Comparison of ENCODE assay signal across 17 cellular contexts in genomic region chr18:46243673-46244072, GRCh38.
DNase-seq lines count a peak whose midpoint lies in the region; ATAC-seq lines count a peak whose summit lies in the region.
"Had no signal": no experiment of that assay in that cellular context is flagged by ENCODE, and none has a peak within 500 bp of the region (broad histone marks: within the 10 kb centered on the region; RNA-seq: fewer than 3 reads in every experiment).

No MANE protein-coding gene starts in this region.

- no peak for DNase-seq in activated naive CD8-positive, alpha-beta T cell treated with anti-CD3 and anti-CD28 coated beads, Interleukin-2, amount 50 U/mL, for 24 hours
- no peak for DNase-seq in activated naive CD8-positive, alpha-beta T cell treated with anti-CD3 and anti-CD28 coated beads for 36 hours
- DNase-seq in memory B cell (ENCODE audit: low spot score in 2 of 2), result no peak
- no peak for DNase-seq in putamen (ENCODE audit: low spot score)
- DNase-seq: AML-193; CD8-positive, alpha-beta memory T cell; COR-L47; GOT3; H7; KG1 had no signal

- H3K9me3 Mint-ChIP-seq in activated naive CD8-positive, alpha-beta T cell treated with anti-CD3 and anti-CD28 coated beads, Interleukin-2, amount 50 U/mL, for 24 hours, result peaks cover under 1% of the 10 kb centered on the region
- no peaks in the 10 kb centered on the region for H3K9me3 Mint-ChIP-seq in activated naive CD8-positive, alpha-beta T cell treated with anti-CD3 and anti-CD28 coated beads for 36 hours
- H3K9me3 Mint-ChIP-seq in IgD-negative memory B cell (no peaks in the 10 kb centered on the region), memory B cell (peaks cover 4% of the 10 kb centered on the region)
- H3K9me3 Mint-ChIP-seq: CD14-positive monocyte; CD8-positive, alpha-beta memory T cell; HFFc6 had no signal

- peaks cover 46% of the 10 kb centered on the region for H3K4me1 Mint-ChIP-seq in activated naive CD8-positive, alpha-beta T cell treated with anti-CD3 and anti-CD28 coated beads, Interleukin-2, amount 50 U/mL, for 24 hours
- H3K4me1 Mint-ChIP-seq in activated naive CD8-positive, alpha-beta T cell treated with anti-CD3 and anti-CD28 coated beads for 36 hours, result peaks cover 50% of the 10 kb centered on the region
- H3K4me1 Mint-ChIP-seq in IgD-negative memory B cell (peaks cover 8 to 22% (median 18%) of the 10 kb centered on the region in 3 donors), memory B cell (peaks cover 15% of the 10 kb centered on the region)

- H3K4me3 Mint-ChIP-seq in activated naive CD8-positive, alpha-beta T cell treated with anti-CD3 and anti-CD28 coated beads, Interleukin-2, amount 50 U/mL, for 24 hours, result no peak overlapping the region
- no peak overlapping the region for H3K4me3 Mint-ChIP-seq in activated naive CD8-positive, alpha-beta T cell treated with anti-CD3 and anti-CD28 coated beads for 36 hours
- H3K4me3 Mint-ChIP-seq in IgD-negative memory B cell, result no peak overlapping the region
- no peak overlapping the region for H3K4me3 Mint-ChIP-seq in memory B cell
- H3K4me3 Mint-ChIP-seq: CD14-positive monocyte; CD8-positive, alpha-beta memory T cell; HFFc6 had no signal

- no peaks in the 10 kb centered on the region for H3K27me3 Mint-ChIP-seq in activated naive CD8-positive, alpha-beta T cell treated with anti-CD3 and anti-CD28 coated beads, Interleukin-2, amount 50 U/mL, for 24 hours
- no peaks in the 10 kb centered on the region for H3K27me3 Mint-ChIP-seq in activated naive CD8-positive, alpha-beta T cell treated with anti-CD3 and anti-CD28 coated beads for 36 hours
- H3K27me3 Mint-ChIP-seq in IgD-negative memory B cell (no peaks in the 10 kb centered on the region), memory B cell (no peaks in the 10 kb centered on the region)
- H3K27me3 Mint-ChIP-seq: CD8-positive, alpha-beta memory T cell had no signal

- no peak for ATAC-seq in activated naive CD8-positive, alpha-beta T cell treated with anti-CD3 and anti-CD28 coated beads, Interleukin-2, amount 50 U/mL, for 24 hours
- no peak for ATAC-seq in memory B cell (ENCODE audit: low read depth)
- ATAC-seq in GM18868 (IDR thresholded peaks at IDR 0.05; ENCODE audit: unreplicated experiment), result no peak
- no peak for ATAC-seq in HG03025 (IDR thresholded peaks at IDR 0.05; ENCODE audit: low FRiP score, unreplicated experiment)
- ATAC-seq: A549, HCT116 had no signal

- peaks cover 35% of the 10 kb centered on the region for H3K36me3 Mint-ChIP-seq in activated naive CD8-positive, alpha-beta T cell treated with anti-CD3 and anti-CD28 coated beads, Interleukin-2, amount 50 U/mL, for 24 hours (ENCODE audit: low read depth)
- peaks cover 40% of the 10 kb centered on the region for H3K36me3 Mint-ChIP-seq in activated naive CD8-positive, alpha-beta T cell treated with anti-CD3 and anti-CD28 coated beads for 36 hours
- H3K36me3 Mint-ChIP-seq in IgD-negative memory B cell (peaks cover under 1% of the 10 kb centered on the region), memory B cell (peaks cover 6% of the 10 kb centered on the region)

- H3K27ac Mint-ChIP-seq in activated naive CD8-positive, alpha-beta T cell treated with anti-CD3 and anti-CD28 coated beads, Interleukin-2, amount 50 U/mL, for 24 hours, result peak overlapping the region; percentile 31
- H3K27ac Mint-ChIP-seq in activated naive CD8-positive, alpha-beta T cell treated with anti-CD3 and anti-CD28 coated beads for 36 hours, result no peak overlapping the region
- peak overlapping the region in 2 of 3 donors; percentile 39 to 73 for H3K27ac Mint-ChIP-seq in IgD-negative memory B cell
- peak overlapping the region; percentile 69 for H3K27ac Mint-ChIP-seq in memory B cell
- H3K27ac Mint-ChIP-seq: CD14-positive monocyte had no signal
